2 cellular contexts compared by ENCODE assay signal in genomic region chr13:28476919-28477708, GRCh38.
TF ChIP-seq lines count a peak whose summit lies in the region.

No MANE protein-coding gene starts in this region.

TF ChIP-seq in IMR-90, 13 proteins besides CTCF, POLR2A, EP300 and RAD21:
- no peak for TF ChIP-seq MAFK (IDR thresholded peaks at IDR 0.05; ENCODE audit: low read depth, low read length)
- TF ChIP-seq BHLHE40 (IDR thresholded peaks at IDR 0.05; ENCODE audit: low read depth, low read length) = no peak
- no peak for TF ChIP-seq RCOR1 (IDR thresholded peaks at IDR 0.05; ENCODE audit: insufficient replicate concordance, low read length)
- TF ChIP-seq CHD1 (IDR thresholded peaks at IDR 0.05; ENCODE audit: low read depth, low read length) = no peak
- no peak for TF ChIP-seq NFE2L2 (IDR thresholded peaks at IDR 0.05; ENCODE audit: low read depth, low read length)
- TF ChIP-seq MAZ (IDR thresholded peaks at IDR 0.05; ENCODE audit: borderline replicate concordance, low read depth, low read length) = no peak
- TF ChIP-seq USF2 (IDR thresholded peaks at IDR 0.05; ENCODE audit: low read depth, low read length) = no peak
- TF ChIP-seq RFX5 (IDR thresholded peaks at IDR 0.05; ENCODE audit: low read depth, low read length) = no peak
- no peak for TF ChIP-seq CEBPB (IDR thresholded peaks at IDR 0.05; ENCODE audit: low read depth, low read length)
- TF ChIP-seq FOS (IDR thresholded peaks at IDR 0.05; ENCODE audit: low read depth, low read length) = no peak
- TF ChIP-seq SMC3 (IDR thresholded peaks at IDR 0.05; ENCODE audit: low read depth, low read length) = no peak
- no peak for TF ChIP-seq MXI1 (IDR thresholded peaks at IDR 0.05; ENCODE audit: borderline replicate concordance, low read depth, low read length)
- no peak for TF ChIP-seq ELK1 (IDR thresholded peaks at IDR 0.05; ENCODE audit: borderline replicate concordance, low read depth, low read length)

TF ChIP-seq in H1, 55 proteins besides CTCF, POLR2A, EP300 and RAD21:
- TF ChIP-seq MAX (IDR thresholded peaks at IDR 0.05) (no peak), GABPA (IDR thresholded peaks at IDR 0.05; ENCODE audit: borderline replicate concordance, insufficient read depth, low read length) (no peak), TAF1 (IDR thresholded peaks at IDR 0.05; ENCODE audit: low read depth, low read length) (no peak), NANOG (IDR thresholded peaks at IDR 0.05; ENCODE audit: insufficient read depth, low read depth, low read length, poor library complexity, severe bottlenecking) (no peak), TBP (IDR thresholded peaks at IDR 0.05; ENCODE audit: low read depth, low read length) (no peak), CREB1 (IDR thresholded peaks at IDR 0.05) (no peak), CHD2 (IDR thresholded peaks at IDR 0.05; ENCODE audit: low read length) (no peak)
